2 cellular contexts compared by ENCODE assay signal in genomic region chr1:27448982-27449381, GRCh38.
TF ChIP-seq lines count a peak whose summit lies in the region.

No MANE protein-coding gene starts in this region.

TF ChIP-seq in GM23338, 12 proteins besides CTCF, POLR2A, EP300 and RAD21:
- TF ChIP-seq ZNF331 (CRISPR knock-in tag; IDR thresholded peaks at IDR 0.05; ENCODE audit: low read depth): no peak
- no peak for TF ChIP-seq REST (IDR thresholded peaks at IDR 0.05; ENCODE audit: unreplicated experiment)
- no peak for TF ChIP-seq ZNF462 (CRISPR knock-in tag; IDR thresholded peaks at IDR 0.05)
- no peak for TF ChIP-seq ETS1 (IDR thresholded peaks at IDR 0.05)
- TF ChIP-seq CREB1 (CRISPR knock-in tag; IDR thresholded peaks at IDR 0.05; ENCODE audit: low read depth): no peak
- TF ChIP-seq STAT1 (IDR thresholded peaks at IDR 0.05; ENCODE audit: unreplicated experiment): no peak
- TF ChIP-seq NANOG (IDR thresholded peaks at IDR 0.05; ENCODE audit: borderline replicate concordance): no peak
- no peak for TF ChIP-seq EZH2phosphoT487 (IDR thresholded peaks at IDR 0.05; ENCODE audit: unreplicated experiment)
- no peak for TF ChIP-seq JUNB (IDR thresholded peaks at IDR 0.05; ENCODE audit: unreplicated experiment)
- TF ChIP-seq POLR2AphosphoS5 (IDR thresholded peaks at IDR 0.05; ENCODE audit: low read depth): no peak
- TF ChIP-seq EZH2 (IDR thresholded peaks at IDR 0.05; ENCODE audit: low read depth, unreplicated experiment): no peak
- no peak for TF ChIP-seq ZNF114 (CRISPR knock-in tag; IDR thresholded peaks at IDR 0.05)

TF ChIP-seq in GM12878, 131 proteins besides CTCF, POLR2A, EP300 and RAD21:
- TF ChIP-seq JUNB (IDR thresholded peaks at IDR 0.05) (peak; percentile 64), RUNX3 (IDR thresholded peaks at IDR 0.05; ENCODE audit: low read length) (0 out of 2 replicates have a peak, but pooled peaks have one; percentile 9), ZSCAN29 (IDR thresholded peaks at IDR 0.05) (peak; percentile 63; the same call in 1 of the 2 replicates), SUZ12 (IDR thresholded peaks at IDR 0.05; ENCODE audit: unreplicated experiment) (no peak)
